Comparison of ENCODE assay signal across 23 cellular contexts in genomic region chr3:175295248-175296000, GRCh38.
DNase-seq lines count a peak whose midpoint lies in the region; ATAC-seq and TF ChIP-seq lines count a peak whose summit lies in the region.
"Had no signal": no experiment of that assay in that cellular context is flagged by ENCODE, and none has a peak within 500 bp of the region (broad histone marks: within the 10 kb centered on the region; RNA-seq: fewer than 3 reads in every experiment).

No MANE protein-coding gene starts in this region.

- no peak overlapping the region for H3K4me3 ChIP-seq in A673 (ENCODE audit: low read depth, low read length, poor library complexity, severe bottlenecking)
- no peak overlapping the region for H3K4me3 ChIP-seq in fibroblast of the aortic adventitia (ENCODE audit: low read depth, low read length)
- H3K4me3 ChIP-seq in stomach: no peak overlapping the region
- H3K4me3 ChIP-seq in smooth muscle cell: no peak overlapping the region
- H3K4me3 ChIP-seq: BLaER1 treated with 17β-estradiol and CSF1 and Interleukin-3, amounts not matched to agents 10 nM and 100 nM; HAP-1; SJSA1 had no signal

- POLR2A ChIA-PET in A673 (lab: Charles Lee; ENCODE audit: low non-redundant PET): no interaction called here

- WGBS in stomach, 5 donors: 46 to 64% (median 54%) methylated on average over 4 of the region's 4 CpGs
- 67% methylated on average over 4 of the region's 4 CpGs for WGBS in smooth muscle cell (ENCODE audit: low lambda C conversion rate)

- ATAC-seq in HG03060 (IDR thresholded peaks at IDR 0.05; ENCODE audit: low read depth, unreplicated experiment) (peak; percentile 14), Right ventricle myocardium inferior (no peak)
- ATAC-seq: PC-3 had no signal

- H3K36me3 ChIP-seq in A673 (ENCODE audit: insufficient read depth, low read length, poor library complexity, severe bottlenecking) (no peaks in the 10 kb centered on the region), stomach (no peaks in the 10 kb centered on the region), smooth muscle cell (ENCODE audit: low read depth) (no peaks in the 10 kb centered on the region)
- H3K36me3 ChIP-seq: BLaER1 treated with 17β-estradiol and CSF1 and Interleukin-3, amounts not matched to agents 10 nM and 100 nM; HAP-1; SJSA1 had no signal

- H3K79me2 ChIP-seq in smooth muscle cell (ENCODE audit: low read depth): no peaks in the 10 kb centered on the region

- TF ChIP-seq CTCF in A673 (conservative IDR thresholded peaks at IDR 0.05; ENCODE audit: low read depth, low read length) (no peak), fibroblast of the aortic adventitia (IDR thresholded peaks at IDR 0.05; ENCODE audit: insufficient read depth, low read length) (no peak), stomach (IDR thresholded peaks at IDR 0.05) (no peak), smooth muscle cell (IDR thresholded peaks at IDR 0.05; ENCODE audit: borderline replicate concordance, insufficient read depth, poor library complexity, severe bottlenecking) (no peak)

- H3K4me1 ChIP-seq in A673 (ENCODE audit: insufficient read depth, low read length, poor library complexity, severe bottlenecking) (peaks cover 4% of the 10 kb centered on the region), stomach (no peaks in the 10 kb centered on the region), smooth muscle cell (ENCODE audit: low read depth) (no peaks in the 10 kb centered on the region)
- H3K4me1 ChIP-seq: BLaER1 treated with 17β-estradiol and CSF1 and Interleukin-3, amounts not matched to agents 10 nM and 100 nM; HAP-1; SJSA1 had no signal

- H3K27ac ChIP-seq in A673 (ENCODE audit: low read depth, low read length, poor library complexity, severe bottlenecking) (no peak overlapping the region), stomach (no peak overlapping the region), smooth muscle cell (ENCODE audit: low read depth) (no peak overlapping the region)
- H3K27ac ChIP-seq: BLaER1 treated with 17β-estradiol and CSF1 and Interleukin-3, amounts not matched to agents 10 nM and 100 nM; SJSA1 had no signal

- H2AFZ ChIP-seq in smooth muscle cell (ENCODE audit: low read depth): no peak overlapping the region

- H3K9me3 ChIP-seq in A673 (ENCODE audit: low read depth, low read length, poor library complexity, severe bottlenecking): no peaks in the 10 kb centered on the region
- H3K9me3 ChIP-seq in stomach: no peaks in the 10 kb centered on the region
- no peaks in the 10 kb centered on the region for H3K9me3 ChIP-seq in smooth muscle cell (replicated peaks; ENCODE audit: low read depth)
- H3K9me3 ChIP-seq: BLaER1 treated with 17β-estradiol and CSF1 and Interleukin-3, amounts not matched to agents 10 nM and 100 nM; HAP-1; SJSA1 had no signal

- BruUV-seq in A673 (replicated peaks; lab: Mats Ljungman, UMichigan): no TSS peak

- H3K4me2 ChIP-seq in smooth muscle cell: no peak overlapping the region
- H3K4me2 ChIP-seq: BLaER1 treated with 17β-estradiol and CSF1 and Interleukin-3, amounts not matched to agents 10 nM and 100 nM had no signal

- TF ChIP-seq POLR2A in stomach (IDR thresholded peaks at IDR 0.05): no peak

- no peak overlapping the region for H3K9ac ChIP-seq in smooth muscle cell (ENCODE audit: low read depth)
- H3K9ac ChIP-seq: BLaER1 treated with 17β-estradiol and CSF1 and Interleukin-3, amounts not matched to agents 10 nM and 100 nM had no signal

- DNase-seq in A673 (ENCODE audit: low spot score): peak; percentile 18
- DNase-seq in fibroblast of the aortic adventitia (ENCODE audit: low read depth): peak; percentile 39
- DNase-seq in renal cortical epithelial cell (ENCODE audit: low read depth): peak; percentile 8
- DNase-seq in stomach: no peak
- no peak for DNase-seq in Right ventricle myocardium inferior (ENCODE audit: missing footprints)
- no peak for DNase-seq in smooth muscle cell (lab: John Stamatoyannopoulos, UW; ENCODE audit: unreplicated experiment)
- DNase-seq: AML-193; CD4-positive, alpha-beta T cell; GOT3; NCI-H1092; NCI-H1417 treated with DMSO at 0.1 percent for 48 hours; NCI-H1694 treated with DMSO at 0.1 percent for 48 hours; NCI-H2081 treated with DMSO at 0.1 percent for 48 hours; NCI-H2171; NCI-H524 treated with DMSO at 0.1 percent for 48 hours; NCI-H82; NK-92 treated with Interleukin-12 subunit alpha and Interleukin-12 subunit beta, amount 100 ng/mL, for 24 hours; PC-3; Right ventricle myocardium superior had no signal

- CTCF ChIA-PET in A673 (lab: Charles Lee): no interaction called here

- no peak for TF ChIP-seq EP300 in stomach (IDR thresholded peaks at IDR 0.05)

- H3K27me3 ChIP-seq in A673 (replicated peaks; ENCODE audit: insufficient read depth, low read depth, low read length, poor library complexity) (no peaks in the 10 kb centered on the region), stomach (no peaks in the 10 kb centered on the region), smooth muscle cell (ENCODE audit: low read depth) (no peaks in the 10 kb centered on the region)
- H3K27me3 ChIP-seq: BLaER1 treated with 17β-estradiol and CSF1 and Interleukin-3, amounts not matched to agents 10 nM and 100 nM; SJSA1 had no signal

- no peaks in the 10 kb centered on the region for H3F3A ChIP-seq in smooth muscle cell (ENCODE audit: low read depth)

- intact Hi-C loops in A673 (cut with micrococcal nuclease; ENCODE audit: unreplicated experiment) (no loop called here), stomach (cut with DNase I; ENCODE audit: low total_unique reads) (no loop called here), Right ventricle myocardium inferior (cut with DNase I) (no loop called here)

- no peaks in the 10 kb centered on the region for H4K20me1 ChIP-seq in smooth muscle cell (ENCODE audit: low read depth)
- H4K20me1 ChIP-seq: BLaER1 treated with 17β-estradiol and CSF1 and Interleukin-3, amounts not matched to agents 10 nM and 100 nM had no signal

Comparison
In these comparisons a context has a peak if more than half of its experiments do, and no peak if none do; other contexts are left out.
1. DNase-seq: peak in A673 (single experiment), fibroblast of the aortic adventitia (single experiment) and renal cortical epithelial cell (single experiment); none in stomach (single experiment), Right ventricle myocardium inferior (single experiment) and smooth muscle cell (single experiment).